26 cellular contexts compared by ENCODE assay signal in the genomic region with DNA sequence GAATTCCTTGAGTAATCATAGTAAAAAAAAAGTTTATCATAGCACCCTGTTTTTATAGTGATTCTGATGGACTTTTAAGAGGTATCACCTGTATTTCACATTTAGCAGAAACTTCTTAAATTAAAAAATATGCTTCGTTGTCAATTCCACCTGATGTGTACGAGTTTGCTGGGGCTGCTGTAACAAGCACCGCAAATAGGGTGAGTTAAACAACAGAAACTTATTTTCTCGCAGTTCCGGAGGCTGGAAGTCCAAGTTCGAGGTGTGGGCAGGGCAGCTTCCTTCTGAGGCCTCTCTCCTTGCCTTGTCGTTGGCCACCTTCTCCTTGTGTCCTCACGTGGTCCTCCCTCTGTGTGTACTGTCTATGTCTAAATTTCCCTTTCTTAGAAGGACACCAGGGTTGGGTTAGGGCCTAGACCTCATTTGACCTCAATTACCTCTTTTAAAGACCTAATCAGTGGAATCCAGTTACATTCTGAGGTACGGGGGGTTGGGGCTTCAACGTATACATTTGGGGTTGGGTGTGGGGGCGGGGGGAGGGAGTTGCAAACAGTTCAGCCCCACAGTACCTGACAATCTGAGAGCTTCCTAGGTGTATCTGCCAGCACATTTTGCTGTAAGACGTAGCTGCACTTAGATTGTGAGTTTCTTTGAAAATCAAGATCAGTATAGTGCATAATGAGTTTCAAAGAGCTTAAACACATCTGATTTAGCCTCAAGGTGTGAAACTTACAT.
"Had no signal": no experiment of that assay in that cellular context is flagged by ENCODE, and none has a peak within 500 bp of the region (broad histone marks: within the 10 kb centered on the region; RNA-seq: fewer than 3 reads in every experiment).

No MANE protein-coding gene starts in this region.

- H3K27me3 Mint-ChIP-seq: activated CD4-positive, alpha-beta memory T cell treated with anti-CD3 and anti-CD28 coated beads, Interleukin-2, amount 10 ng/mL, durations not matched to agents 7 days and 5 days; activated naive CD4-positive, alpha-beta T cell treated with anti-CD3 and anti-CD28 coated beads, Interleukin-2, amount 10 ng/mL, durations not matched to agents 7 days and 5 days; activated T-cell treated with anti-CD3 and anti-CD28 coated beads, Interleukin-2, amount 50 U/mL, for 24 hours; dendritic cell treated with granulocyte-macrophage colony-stimulating factor and Interleukin-4, amounts not matched to agents 40 ng/mL and 50 ng/mL, for 4 days; stimulated activated naive CD8-positive, alpha-beta T cell treated with anti-CD3 and anti-CD28 coated beads, Interleukin-15, amount 100 ng/mL, for 72 hours had no signal

- DNase-seq: activated CD4-positive, alpha-beta memory T cell treated with anti-CD3 and anti-CD28 coated beads, Interleukin-2, amount 10 ng/mL, durations not matched to agents 7 days and 5 days; activated CD4-positive, alpha-beta T cell treated with anti-CD3 and anti-CD28 coated beads for 48 hours; activated CD4-positive, CD25-positive, alpha-beta regulatory T cell; activated effector memory CD4-positive, alpha-beta T cell treated with Interleukin-2 at 50 U/mL for 16 hours; activated naive CD4-positive, alpha-beta T cell treated with anti-CD3 and anti-CD28 coated beads, Interleukin-2, amount 10 ng/mL, durations not matched to agents 7 days and 5 days; activated T-cell treated with anti-CD3 and anti-CD28 coated beads, Interleukin-2, amount 50 U/mL, for 24 hours; adrenal gland; cerebellar nuclear complex; effector CD8-positive, alpha-beta T cell; heart right ventricle; immature natural killer cell; lower lobe of right lung; right cardiac atrium; stimulated activated CD4-positive, alpha-beta T cell treated with anti-CD3 and anti-CD28 coated beads, Interleukin-15, amount 100 ng/mL, for 24 hours; stimulated activated CD4-positive, alpha-beta T cell treated with anti-CD3 and anti-CD28 coated beads, Interleukin-2, amount 100 ng/mL, for 48 hours; stimulated activated naive CD8-positive, alpha-beta T cell treated with anti-CD3 and anti-CD28 coated beads, Interleukin-15, amount 100 ng/mL, for 72 hours; trophoblast cell had no signal

- FAIRE-seq: astrocyte, bronchial epithelial cell, endothelial cell of umbilical vein had no signal

- H3K27ac Mint-ChIP-seq: activated CD4-positive, alpha-beta memory T cell treated with anti-CD3 and anti-CD28 coated beads, Interleukin-2, amount 10 ng/mL, durations not matched to agents 7 days and 5 days; activated naive CD4-positive, alpha-beta T cell treated with anti-CD3 and anti-CD28 coated beads, Interleukin-2, amount 10 ng/mL, durations not matched to agents 7 days and 5 days; dendritic cell treated with granulocyte-macrophage colony-stimulating factor and Interleukin-4, amounts not matched to agents 40 ng/mL and 50 ng/mL, for 4 days had no signal

- H3K4me1 ChIP-seq: prostate gland had no signal

- H3K27ac ChIP-seq: adrenal gland, esophagus muscularis mucosa, heart right ventricle, lower lobe of right lung, prostate gland, skin epidermis, vagina had no signal

- ATAC-seq: heart right ventricle; lower lobe of right lung; right cardiac atrium; stimulated activated naive CD8-positive, alpha-beta T cell treated with anti-CD3 and anti-CD28 coated beads, Interleukin-15, amount 100 ng/mL, for 72 hours had no signal

- H3K9me3 Mint-ChIP-seq: activated CD4-positive, alpha-beta memory T cell treated with anti-CD3 and anti-CD28 coated beads, Interleukin-2, amount 10 ng/mL, durations not matched to agents 7 days and 5 days; activated naive CD4-positive, alpha-beta T cell treated with anti-CD3 and anti-CD28 coated beads, Interleukin-2, amount 10 ng/mL, durations not matched to agents 7 days and 5 days; activated T-cell treated with anti-CD3 and anti-CD28 coated beads, Interleukin-2, amount 50 U/mL, for 24 hours; dendritic cell treated with granulocyte-macrophage colony-stimulating factor and Interleukin-4, amounts not matched to agents 40 ng/mL and 50 ng/mL, for 4 days; immature natural killer cell; neural crest cell; stimulated activated naive CD8-positive, alpha-beta T cell treated with anti-CD3 and anti-CD28 coated beads, Interleukin-15, amount 100 ng/mL, for 72 hours had no signal

- H3K4me3 ChIP-seq: adrenal gland, esophagus muscularis mucosa, heart right ventricle, lower lobe of right lung, prostate gland, skin epidermis, vagina had no signal

- H3K27me3 ChIP-seq: adrenal gland, esophagus muscularis mucosa, heart right ventricle, vagina had no signal

- H3K4me3 Mint-ChIP-seq: activated CD4-positive, alpha-beta memory T cell treated with anti-CD3 and anti-CD28 coated beads, Interleukin-2, amount 10 ng/mL, durations not matched to agents 7 days and 5 days; activated naive CD4-positive, alpha-beta T cell treated with anti-CD3 and anti-CD28 coated beads, Interleukin-2, amount 10 ng/mL, durations not matched to agents 7 days and 5 days; activated T-cell treated with anti-CD3 and anti-CD28 coated beads, Interleukin-2, amount 50 U/mL, for 24 hours; dendritic cell treated with granulocyte-macrophage colony-stimulating factor and Interleukin-4, amounts not matched to agents 40 ng/mL and 50 ng/mL, for 4 days; immature natural killer cell; neural crest cell; stimulated activated naive CD8-positive, alpha-beta T cell treated with anti-CD3 and anti-CD28 coated beads, Interleukin-15, amount 100 ng/mL, for 72 hours had no signal

- H3K36me3 ChIP-seq: prostate gland had no signal

- H3K9me3 ChIP-seq: adrenal gland, esophagus muscularis mucosa, heart right ventricle, lower lobe of right lung, prostate gland, vagina had no signal
